29 cellular contexts compared by ENCODE assay signal in genomic region chr13:47268270-47268669, GRCh38.
"Had no signal": no experiment of that assay in that cellular context is flagged by ENCODE, and none has a peak within 500 bp of the region (broad histone marks: within the 10 kb centered on the region; RNA-seq: fewer than 3 reads in every experiment).

No MANE protein-coding gene starts in this region.

- H3K27me3 ChIP-seq: stomach, suprapubic skin, testis, thyroid gland, tibial artery, tibial nerve, transverse colon, upper lobe of left lung, upper lobe of right lung, uterus, vagina had no signal

- H3K4me3 ChIP-seq: stomach, suprapubic skin, testis, thoracic aorta, thyroid gland, tibial artery, tibial nerve, transverse colon, upper lobe of left lung, upper lobe of right lung, uterus, vagina had no signal

- FAIRE-seq: urothelium cell line had no signal

- ATAC-seq: stimulated activated effector memory CD8-positive, alpha-beta T cell treated with anti-CD3 and anti-CD28 coated beads, Interleukin-12 subunit alpha, Interleukin-12 subunit beta, amount 100 ng/mL, for 72 hours; stimulated activated memory B cell treated with anti-CD40 and anti-IgM and Interleukin-4, amounts not matched to agents 10 μg/mL and 1 μg/mL and 100 μg/mL, for 72 hours; stimulated activated naive B cell treated with anti-CD40 and anti-IgM and Interleukin-4, amounts not matched to agents 10 μg/mL and 1 μg/mL and 100 μg/mL, for 72 hours; stimulated activated naive CD8-positive, alpha-beta T cell treated with anti-CD3 and anti-CD28 coated beads, Interleukin-15, amount 100 ng/mL, for 72 hours; stimulated activated naive CD8-positive, alpha-beta T cell treated with anti-CD3 and anti-CD28 coated beads, Interleukin-15, Interleukin-2, amounts not matched to agents 100 U/mL and 50 U/mL, for 24 hours; upper lobe of right lung had no signal

- DNase-seq: stimulated activated CD4-positive, alpha-beta T cell treated with anti-CD3 and anti-CD28 coated beads, Interleukin-2, amount 100 ng/mL, for 48 hours; stimulated activated CD4-positive, alpha-beta T cell treated with anti-CD3 and anti-CD28 coated beads, Interleukin-4, amount 100 ng/mL, for 1 hour; stimulated activated CD4-positive, alpha-beta T cell treated with anti-CD3 and anti-CD28 coated beads, Interleukin-4, amount 100 ng/mL, for 24 hours; stimulated activated CD4-positive, alpha-beta T cell treated with anti-CD3 and anti-CD28 coated beads, Interleukin-4, amount 100 ng/mL, for 4 hours; stimulated activated CD8-positive, alpha-beta memory T cell treated with anti-CD3 and anti-CD28 coated beads, Interleukin-4, amount 100 ng/mL, for 48 hours; stimulated activated naive B cell treated with anti-CD40 and anti-IgM and Interleukin-4, amounts not matched to agents 10 μg/mL and 1 μg/mL and 100 μg/mL, for 72 hours; stimulated activated naive CD4-positive, alpha-beta T cell; stimulated activated naive CD4-positive, alpha-beta T cell treated with Interleukin-2 at 50 U/mL for 16 hours; stimulated activated naive CD8-positive, alpha-beta T cell treated with anti-CD3 and anti-CD28 coated beads, Interleukin-15, amount 100 ng/mL, for 72 hours; stimulated activated naive CD8-positive, alpha-beta T cell treated with anti-CD3 and anti-CD28 coated beads, Interleukin-15, Interleukin-2, amounts not matched to agents 100 U/mL and 50 U/mL, for 24 hours; stomach; substantia nigra; testis; thyroid gland; tibial artery; transverse colon; trophoblast cell; upper lobe of left lung; upper lobe of right lung; uterus had no signal

- H3K4me1 Mint-ChIP-seq: stimulated activated effector memory CD8-positive, alpha-beta T cell treated with anti-CD3 and anti-CD28 coated beads, Interleukin-12 subunit alpha, Interleukin-12 subunit beta, amount 100 ng/mL, for 72 hours; stimulated activated memory B cell treated with anti-CD40 and anti-IgM and Interleukin-4, amounts not matched to agents 10 μg/mL and 1 μg/mL and 100 μg/mL, for 72 hours; stimulated activated naive B cell treated with anti-CD40 and anti-IgM and Interleukin-4, amounts not matched to agents 10 μg/mL and 1 μg/mL and 100 μg/mL, for 72 hours; stimulated activated naive CD8-positive, alpha-beta T cell treated with anti-CD3 and anti-CD28 coated beads, Interleukin-15, amount 100 ng/mL, for 72 hours had no signal

- H3K4me3 Mint-ChIP-seq: stimulated activated effector memory CD8-positive, alpha-beta T cell treated with anti-CD3 and anti-CD28 coated beads, Interleukin-12 subunit alpha, Interleukin-12 subunit beta, amount 100 ng/mL, for 72 hours; stimulated activated memory B cell treated with anti-CD40 and anti-IgM and Interleukin-4, amounts not matched to agents 10 μg/mL and 1 μg/mL and 100 μg/mL, for 72 hours; stimulated activated naive B cell treated with anti-CD40 and anti-IgM and Interleukin-4, amounts not matched to agents 10 μg/mL and 1 μg/mL and 100 μg/mL, for 72 hours; stimulated activated naive CD8-positive, alpha-beta T cell treated with anti-CD3 and anti-CD28 coated beads, Interleukin-15, amount 100 ng/mL, for 72 hours; stimulated activated naive CD8-positive, alpha-beta T cell treated with anti-CD3 and anti-CD28 coated beads, Interleukin-15, Interleukin-2, amounts not matched to agents 100 ng/mL and 50 ng/mL, for 24 hours; type B pancreatic cell had no signal

- H3K27ac ChIP-seq: stomach, suprapubic skin, testis, thoracic aorta, thyroid gland, tibial artery, tibial nerve, transverse colon, upper lobe of left lung, upper lobe of right lung, uterus, vagina had no signal

- H3K27me3 Mint-ChIP-seq: stimulated activated naive CD8-positive, alpha-beta T cell treated with anti-CD3 and anti-CD28 coated beads, Interleukin-15, amount 100 ng/mL, for 72 hours; stimulated activated naive CD8-positive, alpha-beta T cell treated with anti-CD3 and anti-CD28 coated beads, Interleukin-15, Interleukin-2, amounts not matched to agents 100 ng/mL and 50 ng/mL, for 24 hours; type B pancreatic cell had no signal

- H3K4me1 ChIP-seq: stomach, suprapubic skin, testis, thyroid gland, tibial artery, tibial nerve, transverse colon, upper lobe of left lung, upper lobe of right lung, uterus, vagina had no signal

- H3K9me3 ChIP-seq: suprapubic skin, testis, thoracic aorta, thyroid gland, tibial artery, transverse colon, upper lobe of left lung, upper lobe of right lung, uterus, vagina had no signal

- H3K36me3 Mint-ChIP-seq: stimulated activated effector memory CD8-positive, alpha-beta T cell treated with anti-CD3 and anti-CD28 coated beads, Interleukin-12 subunit alpha, Interleukin-12 subunit beta, amount 100 ng/mL, for 72 hours; stimulated activated memory B cell treated with anti-CD40 and anti-IgM and Interleukin-4, amounts not matched to agents 10 μg/mL and 1 μg/mL and 100 μg/mL, for 72 hours; stimulated activated naive B cell treated with anti-CD40 and anti-IgM and Interleukin-4, amounts not matched to agents 10 μg/mL and 1 μg/mL and 100 μg/mL, for 72 hours; type B pancreatic cell had no signal

- H3K9me3 Mint-ChIP-seq: stimulated activated naive CD8-positive, alpha-beta T cell treated with anti-CD3 and anti-CD28 coated beads, Interleukin-15, amount 100 ng/mL, for 72 hours; type B pancreatic cell had no signal

- H3K27ac Mint-ChIP-seq: stimulated activated effector memory CD8-positive, alpha-beta T cell treated with anti-CD3 and anti-CD28 coated beads, Interleukin-12 subunit alpha, Interleukin-12 subunit beta, amount 100 ng/mL, for 72 hours; stimulated activated memory B cell treated with anti-CD40 and anti-IgM and Interleukin-4, amounts not matched to agents 10 μg/mL and 1 μg/mL and 100 μg/mL, for 72 hours; stimulated activated naive B cell treated with anti-CD40 and anti-IgM and Interleukin-4, amounts not matched to agents 10 μg/mL and 1 μg/mL and 100 μg/mL, for 72 hours; stimulated activated naive CD8-positive, alpha-beta T cell treated with anti-CD3 and anti-CD28 coated beads, Interleukin-15, amount 100 ng/mL, for 72 hours; stimulated activated naive CD8-positive, alpha-beta T cell treated with anti-CD3 and anti-CD28 coated beads, Interleukin-15, Interleukin-2, amounts not matched to agents 100 ng/mL and 50 ng/mL, for 24 hours; type B pancreatic cell had no signal

- H3K36me3 ChIP-seq: stomach, suprapubic skin, thoracic aorta, thyroid gland, tibial artery, tibial nerve, transverse colon, upper lobe of left lung, upper lobe of right lung, uterus, vagina had no signal
